8 cellular contexts compared by ENCODE assay signal in the genomic region with DNA sequence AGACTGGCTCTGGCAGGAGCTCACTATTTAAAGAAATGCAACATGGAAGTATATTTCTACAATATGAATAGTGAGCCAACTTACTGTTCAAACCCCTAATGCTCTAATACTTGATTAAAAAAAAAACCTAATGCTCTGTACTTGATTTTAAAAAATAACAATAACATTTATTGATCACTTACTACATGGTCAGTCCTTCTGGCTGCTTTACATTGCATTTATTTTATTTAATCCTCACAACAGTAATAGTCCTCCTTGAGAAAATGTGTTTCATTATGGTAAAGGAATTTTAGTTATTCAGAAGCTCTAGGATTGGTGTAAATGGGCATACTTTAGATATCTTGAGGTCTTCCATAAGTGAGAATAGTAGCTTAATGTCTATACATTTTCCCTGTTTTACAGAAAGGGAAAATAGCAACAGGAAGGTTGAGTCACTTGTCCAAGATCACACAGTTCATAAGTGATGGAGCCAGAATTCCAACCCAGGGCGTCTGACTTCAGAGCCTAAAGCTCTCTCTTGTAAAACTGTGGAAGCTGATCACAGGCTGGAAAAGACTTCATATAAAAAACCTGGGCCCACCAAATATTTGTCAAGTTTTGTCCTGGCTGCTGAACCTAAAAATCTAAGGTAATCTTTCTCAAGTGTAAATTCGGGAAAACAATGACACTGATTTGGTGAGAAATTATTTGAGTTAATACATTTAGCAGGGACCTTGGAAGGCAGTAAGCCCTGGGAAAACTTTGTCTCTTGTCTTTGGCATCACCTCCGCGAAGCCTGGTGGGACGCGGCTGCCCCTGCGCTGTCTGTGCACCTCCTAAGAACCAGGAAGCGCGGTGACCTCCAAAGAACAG. TPM values are rescaled to one million over a fixed set of nuclear protein-coding genes. Genes with fewer than 3 reads are reported as not detected.
DNase-seq lines count a peak whose midpoint lies in the region; ATAC-seq, FAIRE-seq and TF ChIP-seq lines count a peak whose summit lies in the region.

No MANE protein-coding gene starts in this region.

- CTCF ChIA-PET in PC-9 (lab: Charles Lee) = no interaction called here

- no peaks in the 10 kb centered on the region for H3K79me2 ChIP-seq in PC-9 (ENCODE audit: low read depth)

- no peak overlapping the region for H3K27ac ChIP-seq in PC-9

- TF ChIP-seq POLR2A in GM12892 (IDR thresholded peaks at IDR 0.05; ENCODE audit: low read depth, low read length) = no peak

- peak; percentile 22 for ATAC-seq in HG02571 (IDR thresholded peaks at IDR 0.05; ENCODE audit: unreplicated experiment)
- ATAC-seq in naive thymus-derived CD8-positive, alpha-beta T cell = peak in 1 of 2 donors; percentile 2

- H3K27me3 Mint-ChIP-seq in endothelial cell (ENCODE audit: unreplicated experiment) = peaks cover 2% of the 10 kb centered on the region
- H3K27me3 Mint-ChIP-seq in naive thymus-derived CD8-positive, alpha-beta T cell = no peaks in the 10 kb centered on the region

- TSS peak; percentile 64 for BruUV-seq in PC-9 (replicated peaks; lab: Mats Ljungman, UMichigan)

- intact Hi-C loops in PC-9 (cut with micrococcal nuclease; ENCODE audit: unreplicated experiment) = no loop called here

- H3K9me3 Mint-ChIP-seq in endothelial cell (ENCODE audit: unreplicated experiment) = no peaks in the 10 kb centered on the region
- H3K9me3 Mint-ChIP-seq in naive thymus-derived CD8-positive, alpha-beta T cell = no peaks in the 10 kb centered on the region

- peak overlapping the region; percentile 88 for H3K4me3 Mint-ChIP-seq in endothelial cell (ENCODE audit: unreplicated experiment)
- peak overlapping the region; percentile 96 to 100 (median 100) for H3K4me3 Mint-ChIP-seq in naive thymus-derived CD8-positive, alpha-beta T cell

- DNase-seq in GM12892 (ENCODE audit: insufficient read length) = no peak
- DNase-seq in PC-9 = no peak
- DNase-seq in endothelial cell (ENCODE audit: low spot score) = no peak
- DNase-seq in naive thymus-derived CD8-positive, alpha-beta T cell = peak in 1 of 10 donors; percentile 3
- no peak for DNase-seq in SW480 (ENCODE audit: low spot score)
- no peak for DNase-seq in GOT3 (lab: John Stamatoyannopoulos, UW)
- DNase-seq in NCI-H2081 (lab: John Stamatoyannopoulos, UW) = no peak

- H3K9me3 ChIP-seq in PC-9 (ENCODE audit: insufficient read depth, low read depth) = no peaks in the 10 kb centered on the region

- H3K36me3 ChIP-seq in PC-9 (ENCODE audit: low read depth) = no peaks in the 10 kb centered on the region

- peaks cover 36% of the 10 kb centered on the region for H3K4me1 Mint-ChIP-seq in endothelial cell (ENCODE audit: unreplicated experiment)
- H3K4me1 Mint-ChIP-seq in naive thymus-derived CD8-positive, alpha-beta T cell = peaks cover 12 to 51% (median 37%) of the 10 kb centered on the region in 4 donors

- H3K27ac Mint-ChIP-seq in endothelial cell (ENCODE audit: unreplicated experiment) = peak overlapping the region; percentile 75
- H3K27ac Mint-ChIP-seq in naive thymus-derived CD8-positive, alpha-beta T cell = peak overlapping the region; percentile 94 to 99 (median 96)

- no peak for TF ChIP-seq CTCF in PC-9 (conservative IDR thresholded peaks at IDR 0.05)
- TF ChIP-seq CTCF in endothelial cell (IDR thresholded peaks at IDR 0.05; ENCODE audit: unreplicated experiment) = no peak

- no peaks in the 10 kb centered on the region for H4K20me1 ChIP-seq in PC-9 (ENCODE audit: insufficient read depth)

- H3K9me2 ChIP-seq in PC-9 (ENCODE audit: insufficient read depth) = no peaks in the 10 kb centered on the region

- POLR2A ChIA-PET in PC-9 (lab: Charles Lee; ENCODE audit: unreplicated experiment) = no interaction called here
- POLR2A ChIA-PET in naive thymus-derived CD8-positive, alpha-beta T cell (lab: Charles Lee) = interaction anchor here (0.6 to 1.2 kb wide), 4 partner anchors 12 to 649 kb away, joined by 3 to 5 read pairs (median 4); no protein-coding TSS in a partner anchor

- no peak overlapping the region for H3K4me3 ChIP-seq in PC-9

- peaks cover 5% of the 10 kb centered on the region; the same call in 1 of the 2 replicates for H3K27me3 ChIP-seq in PC-9 (ENCODE audit: insufficient read depth, low read depth)

- H3K4me2 ChIP-seq in PC-9 = no peak overlapping the region

- H3F3A ChIP-seq in PC-9 (ENCODE audit: insufficient read depth, low read depth) = no peaks in the 10 kb centered on the region

- no peak overlapping the region for H2AFZ ChIP-seq in PC-9

- no peaks in the 10 kb centered on the region for H3K4me1 ChIP-seq in PC-9 (replicated peaks; ENCODE audit: insufficient read depth)

- H3K36me3 Mint-ChIP-seq in endothelial cell (ENCODE audit: low read depth, unreplicated experiment) = no peaks in the 10 kb centered on the region
- H3K36me3 Mint-ChIP-seq in naive thymus-derived CD8-positive, alpha-beta T cell = no peaks in the 10 kb centered on the region

- peak; percentile 79 for FAIRE-seq in GM12892 (lab: Jason Lieb, UNC)

RNA-seq across cellular contexts. Expression of a gene that starts 0.9 kb away (rescaled TPM):
- polyA plus RNA-seq in GM12892 (2012; ENCODE audit: missing spikeins) = 73.0 TPM
- total RNA-seq in PC-9 (2021) (5.1 and 6.4 TPM in 2 replicates), endothelial cell (ENCODE audit: unreplicated experiment) (39.5 TPM)
- 10 to 100 TPM; 10.9 to 11.9 TPM for total RNA-seq in naive thymus-derived CD8-positive, alpha-beta T cell
- polyA plus RNA-seq in naive thymus-derived CD8-positive, alpha-beta T cell = 1 to 10 TPM; 4.6 to 6.1 (median 5.0) TPM
